Comparison of ENCODE assay signal across 32 cellular contexts in the genomic region with DNA sequence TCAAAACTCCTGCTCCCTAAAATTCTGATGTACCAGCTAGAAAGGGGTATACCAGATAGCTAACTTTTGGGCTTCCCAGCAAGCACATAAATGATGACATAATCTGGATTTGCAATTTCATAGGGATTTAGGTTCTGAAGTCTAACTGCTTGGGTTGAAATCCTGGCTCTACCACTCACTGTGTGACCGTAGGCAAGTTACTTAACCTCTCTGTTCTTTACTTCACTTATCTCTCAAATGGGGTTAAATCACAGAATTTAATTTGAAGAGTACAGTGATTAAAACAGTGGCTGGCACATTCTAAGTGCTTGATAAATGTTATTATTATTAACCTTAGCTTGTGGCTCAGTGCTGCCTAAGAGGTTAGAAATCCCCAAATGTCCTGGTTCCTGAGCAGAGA. TPM values are rescaled to one million over a fixed set of nuclear protein-coding genes. Genes with fewer than 3 reads are reported as not detected.
"Had no signal": no experiment of that assay in that cellular context is flagged by ENCODE, and none has a peak within 500 bp of the region (broad histone marks: within the 10 kb centered on the region; RNA-seq: fewer than 3 reads in every experiment).

No MANE protein-coding gene starts in this region.

- H3K4me3 ChIP-seq: coronary artery, dorsolateral prefrontal cortex had no signal

- H3K36me3 Mint-ChIP-seq: activated naive CD8-positive, alpha-beta T cell had no signal

- H3K36me3 ChIP-seq: brain microvascular endothelial cell, WERI-Rb-1 had no signal

- DNase-seq: activated B cell treated with CpG ODN at 0.5 μM for 24 hours; activated CD4-positive, alpha-beta T cell treated with anti-CD3 and anti-CD28 coated beads for 48 hours; activated CD4-positive, alpha-beta T cell treated with anti-CD3 and anti-CD28 coated beads, Interleukin-2, amount 50 U/mL, for 1 hour; activated CD4-positive, alpha-beta T cell treated with anti-CD3 and anti-CD28 coated beads, Interleukin-2, amount 50 U/mL, for 48 hours; activated CD8-positive, alpha-beta memory T cell treated with anti-CD3 and anti-CD28 coated beads for 24 hours; activated CD8-positive, alpha-beta T cell treated with anti-CD3 and anti-CD28 coated beads for 36 hours; activated effector memory CD4-positive, alpha-beta T cell treated with Interleukin-2 at 50 U/mL for 16 hours; activated gamma-delta T cell treated with Interleukin-2 at 50 U/mL for 16 hours; activated naive CD4-positive, alpha-beta T cell treated with anti-CD3 and anti-CD28 coated beads, Interleukin-2, amount 50 U/mL, for 16 hours; activated naive CD4-positive, alpha-beta T cell treated with Interleukin-2 at 50 U/mL for 16 hours; activated T-cell treated with anti-CD3 and anti-CD28 coated beads, Interleukin-2, amount 50 U/mL, for 4 hours; amniotic stem cell; brain microvascular endothelial cell; dorsolateral prefrontal cortex; effector memory CD4-positive, alpha-beta T cell; foreskin fibroblast; T-helper 1 cell; T-helper 17 cell; T1000; WERI-Rb-1 had no signal

- FAIRE-seq: astrocyte, bronchial epithelial cell, frontal cortex had no signal

- H3K9me3 Mint-ChIP-seq: activated B cell treated with CpG ODN at 0.5 μM for 24 hours; activated CD8-positive, alpha-beta T cell treated with anti-CD3 and anti-CD28 coated beads for 36 hours; activated T-cell treated with anti-CD3 and anti-CD28 coated beads, Interleukin-2, amount 50 U/mL, for 4 hours; activated T-helper 17 cell treated with anti-CD3 and anti-CD28 coated beads, Interleukin-2, amount 50 U/mL, for 72 hours; central memory CD8-positive, alpha-beta T cell; dendritic cell treated with granulocyte-macrophage colony-stimulating factor and Interleukin-4, amounts not matched to agents 40 ng/mL and 50 ng/mL, for 4 days; endodermal cell; T-helper 2 cell treated with Interferon-gamma antibody and Interleukin-4, amounts not matched to agents 5 μg/mL and 100 μg/mL, for 36 hours had no signal

- H3K27ac Mint-ChIP-seq: activated B cell treated with CpG ODN at 0.5 μM for 24 hours; activated CD8-positive, alpha-beta T cell treated with anti-CD3 and anti-CD28 coated beads for 36 hours; activated naive CD8-positive, alpha-beta T cell; activated T-helper 17 cell treated with anti-CD3 and anti-CD28 coated beads, Interleukin-2, amount 50 U/mL, for 72 hours; dendritic cell treated with granulocyte-macrophage colony-stimulating factor and Interleukin-4, amounts not matched to agents 40 ng/mL and 50 ng/mL, for 4 days; endodermal cell; T-helper 17 cell; T-helper 2 cell treated with Interferon-gamma antibody and Interleukin-4, amounts not matched to agents 5 μg/mL and 100 μg/mL, for 36 hours had no signal

- H3K27ac ChIP-seq: brain microvascular endothelial cell, coronary artery, dorsolateral prefrontal cortex, WERI-Rb-1 had no signal

- H3K4me3 Mint-ChIP-seq: activated B cell treated with CpG ODN at 0.5 μM for 24 hours; activated CD8-positive, alpha-beta T cell treated with anti-CD3 and anti-CD28 coated beads for 36 hours; activated naive CD8-positive, alpha-beta T cell; activated T-cell treated with anti-CD3 and anti-CD28 coated beads, Interleukin-2, amount 50 U/mL, for 4 hours; activated T-helper 17 cell treated with anti-CD3 and anti-CD28 coated beads, Interleukin-2, amount 50 U/mL, for 72 hours; central memory CD8-positive, alpha-beta T cell; dendritic cell treated with granulocyte-macrophage colony-stimulating factor and Interleukin-4, amounts not matched to agents 40 ng/mL and 50 ng/mL, for 4 days; endodermal cell; T-helper 17 cell; T-helper 2 cell treated with Interferon-gamma antibody and Interleukin-4, amounts not matched to agents 5 μg/mL and 100 μg/mL, for 36 hours had no signal

- ATAC-seq: activated CD4-positive, CD25-positive, alpha-beta regulatory T cell treated with anti-CD3 and anti-CD28 coated beads, Interleukin-2, amount 50 U/mL, for 24 hours; activated CD8-positive, alpha-beta T cell treated with anti-CD3 and anti-CD28 coated beads for 36 hours; activated T-cell treated with anti-CD3 and anti-CD28 coated beads, Interleukin-2, amount 50 U/mL, for 4 hours; activated T-helper 17 cell treated with anti-CD3 and anti-CD28 coated beads, Interleukin-2, amount 50 U/mL, for 72 hours; esophagus mucosa; T-helper 17 cell had no signal

- H3K4me1 Mint-ChIP-seq: activated B cell treated with CpG ODN at 0.5 μM for 24 hours; activated T-helper 17 cell treated with anti-CD3 and anti-CD28 coated beads, Interleukin-2, amount 50 U/mL, for 72 hours; central memory CD8-positive, alpha-beta T cell; T-helper 17 cell had no signal

RNA-seq across cellular contexts. Expression of a gene that starts 49.1 kb away (rescaled TPM):
- total RNA-seq: activated B cell treated with CpG ODN at 0.5 μM for 24 hours; activated CD8-positive, alpha-beta T cell treated with anti-CD3 and anti-CD28 coated beads for 36 hours; activated T-helper 17 cell treated with anti-CD3 and anti-CD28 coated beads, Interleukin-2, amount 50 U/mL, for 72 hours had no signal
